1 cellular context compared by ENCODE assay signal in genomic region chr11:17012179-17012578, GRCh38.
TF ChIP-seq lines count a peak whose summit lies in the region.

No MANE protein-coding gene starts in this region.

TF ChIP-seq in liver, 16 proteins besides CTCF, POLR2A, EP300 and RAD21 (continued from another document):
- no peak for TF ChIP-seq JUND (IDR thresholded peaks at IDR 0.05)
- TF ChIP-seq MAX (IDR thresholded peaks at IDR 0.05) = no peak
- TF ChIP-seq ZBTB33 (IDR thresholded peaks at IDR 0.05) = no peak
- no peak for TF ChIP-seq EGR1 (IDR thresholded peaks at IDR 0.05; ENCODE audit: low read depth in 2 of 2)
- no peak for TF ChIP-seq YY1 (IDR thresholded peaks at IDR 0.05)
- TF ChIP-seq NR2F2 (IDR thresholded peaks at IDR 0.05) = no peak
TF ChIP-seq in liver: peak in this region for 0.
